Comparison of ENCODE assay signal across 8 cellular contexts in the genomic region with DNA sequence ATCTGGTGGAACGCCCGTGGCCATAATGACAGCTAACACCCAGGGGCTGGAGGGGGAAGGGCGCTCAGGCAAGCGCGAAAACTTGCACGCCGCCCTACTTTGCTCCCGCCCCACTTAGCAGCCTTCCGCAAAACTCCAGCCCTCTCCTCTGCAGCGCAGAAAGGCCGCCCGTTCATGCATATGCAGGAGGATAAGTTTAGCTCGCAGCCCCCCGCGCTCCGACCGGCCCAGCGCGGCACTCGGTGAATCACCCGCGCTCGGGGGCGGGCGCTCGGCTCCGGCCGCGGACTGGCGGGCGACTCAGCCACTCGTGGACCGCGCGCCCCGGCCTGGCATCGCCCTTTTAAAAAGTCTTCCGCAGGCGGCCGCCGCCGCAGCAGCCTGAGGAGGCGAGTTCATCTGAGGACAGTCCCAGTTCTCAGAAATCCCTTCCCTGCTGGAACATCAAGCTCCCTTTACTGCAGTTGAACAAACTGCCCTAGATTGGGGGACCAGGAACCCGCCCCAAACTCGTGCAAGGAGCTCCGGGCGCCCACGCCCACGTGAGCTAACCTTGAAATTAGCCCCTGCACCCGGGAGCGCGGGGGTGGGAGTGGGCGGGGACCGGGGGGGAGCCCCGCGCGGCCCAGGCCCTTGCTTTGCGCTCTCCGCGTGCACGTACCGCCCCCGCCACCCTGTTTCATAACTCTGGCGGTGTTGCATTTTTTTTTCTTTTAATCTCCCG. TPM values are rescaled to one million over a fixed set of nuclear protein-coding genes. Genes with fewer than 3 reads are reported as not detected.
DNase-seq lines count a peak whose midpoint lies in the region; ATAC-seq and TF ChIP-seq lines count a peak whose summit lies in the region.

No MANE protein-coding gene starts in this region.

- H3K4me1 ChIP-seq in spleen: peaks cover 26 to 70% (median 46%) of the 10 kb centered on the region in 6 donors

- H3K36me3 Mint-ChIP-seq in WTC11: no peaks in the 10 kb centered on the region

- intact Hi-C loops in spleen (cut with DNase I; ENCODE audit: low total_unique reads): no loop called here

- CTCF ChIA-PET in AG04449 (lab: Yijun Ruan, JAX): interaction anchor here (1.1 to 4.7 kb wide), 8 partner anchors 9 to 183 kb away, joined by 3 to 35 read pairs (median 3); no protein-coding TSS in a partner anchor
- CTCF ChIA-PET in WTC11 (lab: Charles Lee): interaction anchor here (0.7 to 2.4 kb wide), 13 partner anchors 9 to 306 kb away, joined by 3 to 15 read pairs (median 4); no protein-coding TSS in a partner anchor

- TF ChIP-seq CTCF in AG04449 (IDR thresholded peaks at IDR 0.05; ENCODE audit: insufficient read depth, low read length, missing control alignments) (no peak), WTC11 (IDR thresholded peaks at IDR 0.05) (no peak), spleen (IDR thresholded peaks at IDR 0.05 in 8 of 11, conservative IDR thresholded peaks at IDR 0.05 in 3 of 11) (peak in 1 of 11 experiments; percentile 4)

- H3K27ac ChIP-seq in caudate nucleus (ENCODE audit: low read depth, low read length) (peak overlapping the region; percentile 99), spleen (peak overlapping the region; percentile 94 to 100 (median 98))

- H3K27me3 Mint-ChIP-seq in WTC11 (ENCODE audit: low read depth): peaks cover 48% of the 10 kb centered on the region

- ATAC-seq in GM18873 (IDR thresholded peaks at IDR 0.05; ENCODE audit: low FRiP score, unreplicated experiment) (peak; percentile 52), HG03139 (IDR thresholded peaks at IDR 0.05; ENCODE audit: unreplicated experiment) (peak; percentile 54), WTC11 (peak; percentile 16)

- 0 to 1% (median 0%) methylated on average over 30 to 65 of the region's 65 CpGs for WGBS in spleen, 5 donors

- peak overlapping the region; percentile 84 for H3K4me3 Mint-ChIP-seq in WTC11

- H3K4me3 ChIP-seq in AG04449 (ENCODE audit: low read depth, low read length) (peak overlapping the region; percentile 62), spleen (peak overlapping the region; percentile 14 to 75 (median 43))

- H3K27me3 ChIP-seq in spleen (replicated peaks in 1 of 7): no peaks in the 10 kb centered on the region

- peak; percentile 91 for DNase-seq in AG04449 (ENCODE audit: low read depth, low spot score)
- DNase-seq in NCI-H2227 treated with DMSO at 0.1 percent for 48 hours (lab: John Stamatoyannopoulos, UW): peak; percentile 90
- peak; percentile 79 for DNase-seq in WTC11 (ENCODE audit: low spot score)
- DNase-seq in caudate nucleus (lab: John Stamatoyannopoulos, UW): peak; percentile 42 to 98 (median 90)
- peak; percentile 99 for DNase-seq in iris pigment epithelial cell (ENCODE audit: low read depth)
- peak; percentile 97 for DNase-seq in spleen

- POLR2A ChIA-PET in AG04449 (lab: Yijun Ruan, JAX) (interaction anchor here (0.6 to 3.8 kb wide), 14 partner anchors 8 to 437 kb away, joined by 3 to 51 read pairs (median 4); no protein-coding TSS in a partner anchor), WTC11 (lab: Charles Lee) (interaction anchor here (0.6 to 0.8 kb wide), 3 partner anchors 9 to 183 kb away, joined by 3 to 5 read pairs (median 3); no protein-coding TSS in a partner anchor)

- peak in 2 of 3 donors; percentile 81 to 82 for TF ChIP-seq POLR2A in spleen (IDR thresholded peaks at IDR 0.05)

- no peaks in the 10 kb centered on the region for H3K9me3 ChIP-seq in spleen

- H3K27ac Mint-ChIP-seq in WTC11: peak overlapping the region; percentile 98

- H3K4me1 Mint-ChIP-seq in WTC11: peaks cover 30% of the 10 kb centered on the region

- no peaks in the 10 kb centered on the region for H3K36me3 ChIP-seq in spleen

- no peaks in the 10 kb centered on the region for H3K9me3 Mint-ChIP-seq in WTC11

TF ChIP-seq in WTC11, 78 proteins besides CTCF, POLR2A, EP300 and RAD21:
- TF ChIP-seq, protein P1, sequence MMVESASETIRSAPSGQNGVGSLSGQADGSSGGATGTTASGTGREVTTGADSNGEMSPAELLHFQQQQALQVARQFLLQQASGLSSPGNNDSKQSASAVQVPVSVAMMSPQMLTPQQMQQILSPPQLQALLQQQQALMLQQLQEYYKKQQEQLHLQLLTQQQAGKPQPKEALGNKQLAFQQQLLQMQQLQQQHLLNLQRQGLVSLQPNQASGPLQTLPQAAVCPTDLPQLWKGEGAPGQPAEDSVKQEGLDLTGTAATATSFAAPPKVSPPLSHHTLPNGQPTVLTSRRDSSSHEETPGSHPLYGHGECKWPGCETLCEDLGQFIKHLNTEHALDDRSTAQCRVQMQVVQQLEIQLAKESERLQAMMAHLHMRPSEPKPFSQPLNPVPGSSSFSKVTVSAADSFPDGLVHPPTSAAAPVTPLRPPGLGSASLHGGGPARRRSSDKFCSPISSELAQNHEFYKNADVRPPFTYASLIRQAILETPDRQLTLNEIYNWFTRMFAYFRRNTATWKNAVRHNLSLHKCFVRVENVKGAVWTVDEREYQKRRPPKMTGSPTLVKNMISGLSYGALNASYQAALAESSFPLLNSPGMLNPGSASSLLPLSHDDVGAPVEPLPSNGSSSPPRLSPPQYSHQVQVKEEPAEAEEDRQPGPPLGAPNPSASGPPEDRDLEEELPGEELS (CRISPR knock-in tag; IDR thresholded peaks at IDR 0.05): peak; percentile 34; the same call in 1 of the 2 replicates
- TF ChIP-seq ELF4 (CRISPR knock-in tag; IDR thresholded peaks at IDR 0.05; ENCODE audit: low read depth): peak; percentile 81; the same call in 1 of the 2 replicates
- TF ChIP-seq TCF7 (CRISPR knock-in tag; IDR thresholded peaks at IDR 0.05; ENCODE audit: low read depth): no peak
- TF ChIP-seq TP53 (CRISPR knock-in tag; IDR thresholded peaks at IDR 0.05): 0 out of 2 replicates have a peak, but pooled peaks have one; percentile 32
- peak; percentile 69; the same call in 1 of the 2 replicates for TF ChIP-seq HMGXB4 (CRISPR knock-in tag; IDR thresholded peaks at IDR 0.05)
- TF ChIP-seq, protein P2, sequence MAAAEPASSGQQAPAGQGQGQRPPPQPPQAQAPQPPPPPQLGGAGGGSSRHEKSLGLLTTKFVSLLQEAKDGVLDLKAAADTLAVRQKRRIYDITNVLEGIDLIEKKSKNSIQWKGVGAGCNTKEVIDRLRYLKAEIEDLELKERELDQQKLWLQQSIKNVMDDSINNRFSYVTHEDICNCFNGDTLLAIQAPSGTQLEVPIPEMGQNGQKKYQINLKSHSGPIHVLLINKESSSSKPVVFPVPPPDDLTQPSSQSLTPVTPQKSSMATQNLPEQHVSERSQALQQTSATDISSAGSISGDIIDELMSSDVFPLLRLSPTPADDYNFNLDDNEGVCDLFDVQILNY (CRISPR knock-in tag; IDR thresholded peaks at IDR 0.05): peak; percentile 52
- no peak for TF ChIP-seq SP1 (CRISPR knock-in tag; conservative IDR thresholded peaks at IDR 0.05)

RNA-seq across cellular contexts. Expression of gene KLF9, which starts 4.5 kb away (rescaled TPM):
- total RNA-seq in WTC11 (2021) (0.78 to 1.0 TPM (median 0.82 TPM) in 3 replicates), spleen (10 to 100 TPM; 13.5 to 74.8 (median 50.4) TPM)
- 10 to 100 TPM in 2 of 3 donors, 1 to 10 TPM in 1; 7.1 to 12.6 (median 12.4) TPM for polyA plus RNA-seq in spleen

Comparison
In these comparisons a context has a peak if more than half of its experiments do, and no peak if none do; other contexts are left out.
1. Peak in every context shown above with its lines: DNase-seq, ATAC-seq, H3K4me3 ChIP-seq and H3K27ac ChIP-seq.